20 cellular contexts compared by ENCODE assay signal in genomic region chr16:63323055-63323454, GRCh38.
"Had no signal": no experiment of that assay in that cellular context is flagged by ENCODE, and none has a peak within 500 bp of the region (broad histone marks: within the 10 kb centered on the region; RNA-seq: fewer than 3 reads in every experiment).

No MANE protein-coding gene starts in this region.

- DNase-seq: activated CD4-positive, alpha-beta T cell treated with anti-CD3 and anti-CD28 coated beads, Interleukin-2, amount 50 U/mL, for 4 hours; activated naive CD4-positive, alpha-beta T cell treated with anti-CD3 and anti-CD28 coated beads for 36 hours; activated naive CD8-positive, alpha-beta T cell treated with anti-CD3 and anti-CD28 coated beads, Interleukin-2, amount 10 ng/mL, durations not matched to agents 7 days and 5 days; activated T-cell treated with anti-CD3 and anti-CD28 coated beads, Interleukin-2, amount 50 U/mL, for 48 hours; amniotic stem cell; erythroblast; gastrocnemius medialis; head of caudate nucleus; hypothalamus; left ventricle myocardium inferior; naive thymus-derived CD8-positive, alpha-beta T cell; retina; stimulated activated CD4-positive, alpha-beta T cell treated with anti-CD3 and anti-CD28 coated beads, Interleukin-4, amount 100 ng/mL, for 24 hours; stimulated activated naive CD8-positive, alpha-beta T cell treated with anti-CD3 and anti-CD28 coated beads, Interleukin-15, Interleukin-2, amounts not matched to agents 100 U/mL and 50 U/mL, for 24 hours; T-helper 1 cell; upper lobe of left lung had no signal

- H3K36me3 ChIP-seq: cardiac muscle cell, gastrocnemius medialis, left ventricle myocardium inferior, upper lobe of left lung had no signal

- H3K27ac Mint-ChIP-seq: activated naive CD4-positive, alpha-beta T cell treated with anti-CD3 and anti-CD28 coated beads for 36 hours; activated naive CD8-positive, alpha-beta T cell treated with anti-CD3 and anti-CD28 coated beads, Interleukin-2, amount 10 ng/mL, durations not matched to agents 7 days and 5 days; mesothelial cell of epicardium; naive thymus-derived CD8-positive, alpha-beta T cell; progenitor cell of endocrine pancreas had no signal

- H3K9me3 ChIP-seq: gastrocnemius medialis, left ventricle myocardium inferior, upper lobe of left lung had no signal

- ATAC-seq: gastrocnemius medialis; naive thymus-derived CD8-positive, alpha-beta T cell; stimulated activated naive CD8-positive, alpha-beta T cell treated with anti-CD3 and anti-CD28 coated beads, Interleukin-15, Interleukin-2, amounts not matched to agents 100 U/mL and 50 U/mL, for 24 hours; WTC11 had no signal

- H3K4me3 Mint-ChIP-seq: activated naive CD4-positive, alpha-beta T cell treated with anti-CD3 and anti-CD28 coated beads for 36 hours; activated naive CD8-positive, alpha-beta T cell treated with anti-CD3 and anti-CD28 coated beads, Interleukin-2, amount 10 ng/mL, durations not matched to agents 7 days and 5 days; mesothelial cell of epicardium; naive thymus-derived CD8-positive, alpha-beta T cell; WTC11 had no signal

- H3K4me1 Mint-ChIP-seq: activated naive CD8-positive, alpha-beta T cell treated with anti-CD3 and anti-CD28 coated beads, Interleukin-2, amount 10 ng/mL, durations not matched to agents 7 days and 5 days; naive thymus-derived CD8-positive, alpha-beta T cell had no signal

- H3K9me3 Mint-ChIP-seq: mesothelial cell of epicardium had no signal

- H3K4me1 ChIP-seq: gastrocnemius medialis, left ventricle myocardium inferior, upper lobe of left lung had no signal

- H3K27ac ChIP-seq: cardiac muscle cell, gastrocnemius medialis, left ventricle myocardium inferior, upper lobe of left lung had no signal

- H3K27me3 ChIP-seq: cardiac muscle cell, gastrocnemius medialis, upper lobe of left lung had no signal

- H3K36me3 Mint-ChIP-seq: activated naive CD8-positive, alpha-beta T cell treated with anti-CD3 and anti-CD28 coated beads, Interleukin-2, amount 10 ng/mL, durations not matched to agents 7 days and 5 days; mesothelial cell of epicardium; WTC11 had no signal

- H3K27me3 Mint-ChIP-seq: activated naive CD8-positive, alpha-beta T cell treated with anti-CD3 and anti-CD28 coated beads, Interleukin-2, amount 10 ng/mL, durations not matched to agents 7 days and 5 days; progenitor cell of endocrine pancreas had no signal

- H3K4me3 ChIP-seq: cardiac muscle cell, gastrocnemius medialis, left ventricle myocardium inferior, upper lobe of left lung had no signal
